Comparison of ENCODE assay signal across 10 cellular contexts in genomic region chr5:82863260-82863659, GRCh38.
"Had no signal": no experiment of that assay in that cellular context is flagged by ENCODE, and none has a peak within 500 bp of the region (broad histone marks: within the 10 kb centered on the region; RNA-seq: fewer than 3 reads in every experiment).

No MANE protein-coding gene starts in this region.

- H3K27ac ChIP-seq: breast epithelium, esophagus muscularis mucosa, pancreas had no signal

- H3K4me1 ChIP-seq: breast epithelium, pancreas had no signal

- H3K4me3 ChIP-seq: breast epithelium, esophagus muscularis mucosa, pancreas had no signal

- H3K9me3 ChIP-seq: breast epithelium, esophagus muscularis mucosa, pancreas had no signal

- DNase-seq: activated CD4-positive, alpha-beta T cell treated with anti-CD3 and anti-CD28 coated beads, Interleukin-2, amount 50 U/mL, for 4 hours; activated effector memory CD4-positive, alpha-beta T cell treated with anti-CD3 and anti-CD28 coated beads, Interleukin-2, amount 50 U/mL, for 16 hours; activated T-cell treated with anti-CD3 and anti-CD28 coated beads, Interleukin-2, amount 50 U/mL, for 4 hours; glutamatergic neuron; immature natural killer cell; pancreas; T-helper 17 cell had no signal

- H3K36me3 ChIP-seq: breast epithelium, esophagus muscularis mucosa, pancreas had no signal

- ATAC-seq: activated T-cell treated with anti-CD3 and anti-CD28 coated beads, Interleukin-2, amount 50 U/mL, for 4 hours; natural killer cell treated with Interleukin-12 subunit alpha and Interleukin-12 subunit beta and Interleukin-15 and Interleukin-18, amount 100 ng/mL, for 72 hours; pancreas; T-helper 17 cell had no signal

- H3K27me3 ChIP-seq: breast epithelium, esophagus muscularis mucosa, pancreas had no signal
